12 cellular contexts compared by ENCODE assay signal in the genomic region with DNA sequence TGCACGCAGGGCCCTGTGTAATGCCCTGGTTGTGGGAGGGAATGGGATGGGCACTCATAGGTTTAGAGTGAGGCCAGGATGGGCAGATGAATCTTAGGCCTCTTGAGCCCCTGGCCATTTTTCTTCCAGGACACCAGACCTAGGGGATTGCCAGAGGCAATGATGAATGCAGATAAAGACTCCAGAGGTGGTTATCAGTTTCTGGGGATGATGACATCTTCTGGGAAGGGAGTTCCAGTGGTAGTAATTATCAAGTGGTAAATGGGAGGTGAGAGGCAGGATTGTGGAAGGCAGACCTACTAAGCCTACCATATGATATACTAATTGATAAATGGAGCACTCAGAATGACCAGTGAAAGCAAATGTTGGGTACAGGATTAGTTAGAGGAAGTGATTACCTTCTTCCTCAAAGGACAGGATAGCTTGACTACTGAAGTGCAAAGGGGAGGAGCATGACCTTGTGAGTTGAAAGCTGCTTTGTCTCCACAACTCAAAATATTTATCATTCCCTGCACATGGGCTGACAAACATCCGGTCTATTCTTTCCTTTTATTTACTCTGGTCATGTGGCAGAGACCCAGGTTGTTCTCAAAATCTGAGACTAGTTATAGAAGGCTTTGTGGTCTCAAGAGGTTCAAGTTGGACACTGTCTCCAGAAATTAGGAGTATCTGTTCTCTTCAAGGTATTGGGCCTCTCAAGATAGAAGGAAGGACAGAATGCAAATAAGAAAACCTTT. TPM values are rescaled to one million over a fixed set of nuclear protein-coding genes. Genes with fewer than 3 reads are reported as not detected.
DNase-seq lines count a peak whose midpoint lies in the region; ATAC-seq, FAIRE-seq and TF ChIP-seq lines count a peak whose summit lies in the region.
"Had no signal": no experiment of that assay in that cellular context is flagged by ENCODE, and none has a peak within 500 bp of the region (broad histone marks: within the 10 kb centered on the region; RNA-seq: fewer than 3 reads in every experiment).

No MANE protein-coding gene starts in this region.

- H3K27me3 ChIP-seq in DOHH2 (ENCODE audit: control insufficient read depth, low read length) = no peaks in the 10 kb centered on the region
- H3K27me3 ChIP-seq in small intestine (ENCODE audit: control insufficient read depth in 2 of 2, insufficient read depth in 2 of 2, low read length in 2 of 2) = no peaks in the 10 kb centered on the region

- no peaks in the 10 kb centered on the region for H3K79me2 ChIP-seq in DOHH2 (ENCODE audit: control insufficient read depth, low read length)

- peaks cover 4% of the 10 kb centered on the region; the same call in 1 of the 2 replicates for H3F3A ChIP-seq in DOHH2 (ENCODE audit: control insufficient read depth, insufficient read depth)

- H3K9me3 ChIP-seq in DOHH2 (ENCODE audit: control insufficient read depth, insufficient read depth, low read length) (no peaks in the 10 kb centered on the region), small intestine (ENCODE audit: control insufficient read depth, low read depth) (no peaks in the 10 kb centered on the region)

- H3K27ac ChIP-seq in DOHH2 (ENCODE audit: low read depth, low read length) (peak overlapping the region; percentile 36), small intestine (ENCODE audit: low read depth in 1 of 2, low read length in 1 of 2) (no peak overlapping the region)

- H3K4me3 ChIP-seq in DOHH2 (ENCODE audit: low read length) (peak overlapping the region; percentile 29), small intestine (ENCODE audit: low read depth in 1 of 2, low read length in 2 of 2) (no peak overlapping the region)
- H3K4me3 ChIP-seq: lung had no signal

- TF ChIP-seq CTCF in DOHH2 (IDR thresholded peaks at IDR 0.05; ENCODE audit: low read depth, low read length, poor library complexity, severe bottlenecking) = no peak

- no peaks in the 10 kb centered on the region for H3K36me3 ChIP-seq in DOHH2 (ENCODE audit: control insufficient read depth, low read length)
- no peaks in the 10 kb centered on the region for H3K36me3 ChIP-seq in small intestine (ENCODE audit: control insufficient read depth in 2 of 2, insufficient read depth in 2 of 2, low read length in 2 of 2)

- no peaks in the 10 kb centered on the region for H3K9me2 ChIP-seq in DOHH2 (replicated peaks; ENCODE audit: control insufficient read depth, low read length)

- peak; percentile 23 for DNase-seq in SHP77 treated with DMSO at 0.1 percent for 48 hours (lab: John Stamatoyannopoulos, UW)
- no peak for DNase-seq in left lobe of liver (ENCODE audit: low spot score)
- no peak for DNase-seq in NCI-H1436 treated with DMSO at 0.1 percent for 48 hours (lab: John Stamatoyannopoulos, UW)
- no peak for DNase-seq in NCI-H446 (lab: John Stamatoyannopoulos, UW)
- no peak for DNase-seq in small intestine
- DNase-seq: aorta; stimulated activated naive CD8-positive, alpha-beta T cell treated with anti-CD3 and anti-CD28 coated beads, Interleukin-15, Interleukin-2, amounts not matched to agents 100 U/mL and 50 U/mL, for 24 hours had no signal

- ATAC-seq in HG02798 (IDR thresholded peaks at IDR 0.05; ENCODE audit: poor library complexity, unreplicated experiment) = peak; percentile 22
- ATAC-seq in left lobe of liver = peak; percentile 43
- no peak for ATAC-seq in GM18867 (IDR thresholded peaks at IDR 0.05; ENCODE audit: unreplicated experiment)

- peaks cover 42% of the 10 kb centered on the region for H3K4me1 ChIP-seq in DOHH2 (ENCODE audit: control insufficient read depth, low read length)
- H3K4me1 ChIP-seq in small intestine (ENCODE audit: control insufficient read depth in 2 of 2, insufficient read depth in 1 of 2, low read depth in 1 of 2, low read length in 1 of 2) = peaks cover 0 to 11% of the 10 kb centered on the region in 2 donors

- WGBS in small intestine, 3 donors = 71 to 88% (median 80%) methylated on average over 2 of the region's 2 CpGs

- H4K20me1 ChIP-seq in DOHH2 (ENCODE audit: control insufficient read depth, insufficient read depth, low read depth, low read length) = no peaks in the 10 kb centered on the region

- FAIRE-seq in small intestine (lab: Jason Lieb, UNC) = no peak
- FAIRE-seq: G401.6 had no signal

- H3K4me2 ChIP-seq in DOHH2 (ENCODE audit: low read length) = peak overlapping the region; percentile 60

RNA-seq across cellular contexts. Expression of a gene that starts 10.2 kb away (rescaled TPM):
- 20.0 TPM for total RNA-seq in left lobe of liver
- 10 to 100 TPM; 15.5 to 28.6 (median 26.6) TPM for polyA plus RNA-seq in small intestine

RNA-seq across cellular contexts. Expression of a gene that starts 37.3 kb away (rescaled TPM):
- total RNA-seq in left lobe of liver = 10.1 TPM
- polyA plus RNA-seq in small intestine = 10 to 100 TPM; 14.3 to 21.7 (median 19.9) TPM
